In the genomic region with DNA sequence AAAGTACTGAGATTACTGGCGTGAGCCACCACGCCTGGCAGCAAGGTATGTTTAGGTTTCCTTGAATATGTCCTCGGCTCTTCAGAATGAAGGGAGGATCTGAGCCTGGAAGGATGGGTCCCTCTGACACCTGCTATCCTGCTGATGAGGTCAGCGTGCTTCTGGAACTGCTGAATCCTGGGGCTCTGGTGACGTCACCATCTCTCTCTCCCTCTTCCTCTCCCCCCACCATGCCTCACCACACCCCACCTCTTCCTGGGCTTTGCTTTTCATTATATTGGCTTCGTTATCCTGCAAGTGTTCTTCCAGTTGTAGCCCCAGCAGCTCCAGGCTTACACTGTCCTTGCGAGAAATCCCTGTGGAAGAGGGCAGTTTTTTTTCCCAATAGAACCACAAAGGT, we compare ENCODE assay signal across 18 cellular contexts.
"Had no signal": no experiment of that assay in that cellular context is flagged by ENCODE, and none has a peak within 500 bp of the region (broad histone marks: within the 10 kb centered on the region; RNA-seq: fewer than 3 reads in every experiment).

No MANE protein-coding gene starts in this region.

- H3K4me3 Mint-ChIP-seq: IgD-negative memory B cell had no signal

- H3K4me2 ChIP-seq: SK-N-SH had no signal

- H3K4me3 ChIP-seq: MG63 had no signal

- DNase-seq: KBM-7, MG63, NCI-H1092, NCI-H1105 treated with DMSO at 0.1 percent for 48 hours, NCI-H1417 treated with DMSO at 0.1 percent for 48 hours, NCI-H146, NCI-H1694 treated with DMSO at 0.1 percent for 48 hours, NCI-H1930, NCI-H2081, NCI-H2227 treated with DMSO at 0.1 percent for 48 hours, NCI-H524, NCI-H526 treated with DMSO at 0.1 percent for 48 hours, NCI-H748 treated with DMSO at 0.1 percent for 48 hours, SHP77, SK-N-SH, SW 1271 had no signal

- H3K4me1 Mint-ChIP-seq: IgD-negative memory B cell had no signal

- H3K27ac Mint-ChIP-seq: IgD-negative memory B cell had no signal

- H3K9ac ChIP-seq: SK-N-SH had no signal

- H3K27ac ChIP-seq: RWPE1 had no signal

- H3K36me3 ChIP-seq: MG63 had no signal

- H3K9me3 ChIP-seq: MG63 had no signal
